19 cellular contexts compared by ENCODE assay signal in the genomic region with DNA sequence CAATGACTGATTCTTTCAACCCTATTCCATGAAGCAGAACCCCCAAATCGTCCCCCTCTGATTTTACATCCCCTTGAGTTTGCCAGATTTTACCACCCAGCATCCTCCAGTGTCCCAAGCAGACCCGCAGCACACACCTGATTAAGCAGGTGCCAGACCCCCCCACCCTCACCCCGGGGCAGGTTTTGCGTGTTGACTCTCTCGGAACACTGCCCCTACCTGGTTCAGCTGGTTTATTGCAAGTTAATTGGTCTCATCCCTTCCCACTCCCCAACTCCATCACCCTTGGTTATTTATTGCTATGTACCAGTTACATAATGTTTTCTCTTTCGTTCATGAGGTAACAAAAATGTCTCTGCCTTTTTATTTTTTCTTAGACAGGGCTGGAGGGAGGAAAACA.
"Had no signal": no experiment of that assay in that cellular context is flagged by ENCODE, and none has a peak within 500 bp of the region (broad histone marks: within the 10 kb centered on the region; RNA-seq: fewer than 3 reads in every experiment).

No MANE protein-coding gene starts in this region.

- ATAC-seq: activated T-cell treated with anti-CD3 and anti-CD28 coated beads, Interleukin-2, amount 50 U/mL, for 72 hours had no signal

- H3K27me3 ChIP-seq: hepatocyte, thyroid gland had no signal

- H3K27ac Mint-ChIP-seq: activated T-cell treated with anti-CD3 and anti-CD28 coated beads, Interleukin-2, amount 50 U/mL, for 72 hours; nephron progenitor cell had no signal

- H3K27ac ChIP-seq: adrenal gland, hepatocyte, thyroid gland had no signal

- H2AFZ ChIP-seq: hepatocyte had no signal

- H3K9me3 ChIP-seq: adrenal gland, thyroid gland had no signal

- H3K79me2 ChIP-seq: hepatocyte had no signal

- H3K4me3 ChIP-seq: adrenal gland, hepatocyte, lung, thyroid gland had no signal

- DNase-seq: activated CD4-positive, alpha-beta T cell treated with anti-CD3 and anti-CD28 coated beads, Interleukin-2, amount 50 U/mL, for 1 hour; activated CD4-positive, CD25-positive, alpha-beta regulatory T cell treated with anti-CD3 and anti-CD28 coated beads, Interleukin-2, amount 50 U/mL, for 72 hours; activated CD8-positive, alpha-beta memory T cell treated with anti-CD3 and anti-CD28 coated beads for 24 hours; activated CD8-positive, alpha-beta memory T cell treated with anti-CD3 and anti-CD28 coated beads, Interleukin-2, amount 50 U/mL, for 48 hours; activated effector memory CD4-positive, alpha-beta T cell treated with anti-CD3 and anti-CD28 coated beads, Interleukin-2, amount 50 U/mL, for 16 hours; activated naive CD4-positive, alpha-beta T cell treated with anti-CD3 and anti-CD28 coated beads, Interleukin-2, amount 50 U/mL, for 16 hours; activated T-cell treated with anti-CD3 and anti-CD28 coated beads, Interleukin-2, amount 50 U/mL, for 72 hours; adrenal gland; cerebellar nuclear complex; effector CD8-positive, alpha-beta T cell; islet precursor cell; midbrain; nephron progenitor cell; occipital lobe; stimulated activated CD4-positive, alpha-beta T cell treated with anti-CD3 and anti-CD28 coated beads, Interleukin-2, amount 100 ng/mL, for 24 hours; stimulated activated naive CD4-positive, alpha-beta T cell treated with Interleukin-2 at 50 U/mL for 16 hours; thyroid gland had no signal

- H3K4me3 Mint-ChIP-seq: activated T-cell treated with anti-CD3 and anti-CD28 coated beads, Interleukin-2, amount 50 U/mL, for 72 hours; nephron progenitor cell had no signal

- H3K9me3 Mint-ChIP-seq: activated T-cell treated with anti-CD3 and anti-CD28 coated beads, Interleukin-2, amount 50 U/mL, for 72 hours had no signal

- H3K36me3 ChIP-seq: adrenal gland, thyroid gland had no signal

- H3K4me2 ChIP-seq: hepatocyte had no signal

- H3K4me1 ChIP-seq: adrenal gland, thyroid gland had no signal
